15 cellular contexts compared by ENCODE assay signal in genomic region chr10:74994714-74995308, GRCh38.
A peak's percentile ranks its signal among the peaks of the same experiment; 100 is the strongest.
DNase-seq lines count a peak whose midpoint lies in the region; ATAC-seq, FAIRE-seq and TF ChIP-seq lines count a peak whose summit lies in the region.
"Had no signal": no experiment of that assay in that cellular context is flagged by ENCODE, and none has a peak within 500 bp of the region (broad histone marks: within the 10 kb centered on the region; RNA-seq: fewer than 3 reads in every experiment).

No MANE protein-coding gene starts in this region.

- H3K4me3 ChIP-seq in stomach: no peak overlapping the region
- H3K4me3 ChIP-seq: BLaER1 had no signal

- no peaks in the 10 kb centered on the region for H3K27me3 ChIP-seq in stomach
- H3K27me3 ChIP-seq: BLaER1 had no signal

- H3K36me3 ChIP-seq in stomach: peaks cover 4 to 67% (median 42%) of the 10 kb centered on the region in 4 donors

- FAIRE-seq in GM18507 (lab: Jason Lieb, UNC) (peak; percentile 74), islet of Langerhans (lab: Jason Lieb, UNC) (peak; percentile 68)
- FAIRE-seq: HTR-8/SVneo had no signal

- no peak for TF ChIP-seq POLR2A in stomach (IDR thresholded peaks at IDR 0.05)

- ATAC-seq in GM21529 (IDR thresholded peaks at IDR 0.05; ENCODE audit: unreplicated experiment): peak; percentile 78
- peak; percentile 78 for ATAC-seq in HG03565 (IDR thresholded peaks at IDR 0.05; ENCODE audit: unreplicated experiment)
- no peak for ATAC-seq in SK-N-SH treated with all-trans-retinoic acid at 6 μM for 48 hours

- CTCF ChIA-PET in HEK293T (lab: Yijun Ruan, JAX): no interaction called here

- TF ChIP-seq CTCF in stomach (IDR thresholded peaks at IDR 0.05): no peak

- intact Hi-C loops in stomach (cut with DNase I; ENCODE audit: low total_unique reads): no loop called here

- no peak for TF ChIP-seq EP300 in stomach (IDR thresholded peaks at IDR 0.05)

- 40 to 67% (median 49%) methylated on average over 4 of the region's 4 CpGs for WGBS in stomach, 5 donors

- peak overlapping the region in 2 of 5 donors; percentile 9 to 45 for H3K27ac ChIP-seq in stomach
- H3K27ac ChIP-seq: BLaER1, VCaP had no signal

- POLR2A ChIA-PET in HEK293T (lab: Yijun Ruan, JAX): no interaction called here

- no peak for DNase-seq in GM18507 (ENCODE audit: extremely low spot score, insufficient read length, low read depth)
- no peak for DNase-seq in activated T-cell treated with anti-CD3 and anti-CD28 coated beads, Interleukin-2, amount 50 U/mL, for 48 hours
- DNase-seq in HEK293T (ENCODE audit: extremely low spot score): no peak
- DNase-seq in stomach: no peak
- DNase-seq: activated CD8-positive, alpha-beta memory T cell treated with anti-CD3 and anti-CD28 coated beads, Interleukin-2, amount 50 U/mL, for 4 hours; erythroblast; hypothalamus; mammary epithelial cell had no signal

- H3K9me3 ChIP-seq in stomach: no peaks in the 10 kb centered on the region

- H3K4me1 ChIP-seq in stomach: peaks cover 6 to 9% (median 8%) of the 10 kb centered on the region in 4 donors
- H3K4me1 ChIP-seq: BLaER1 had no signal

TF ChIP-seq in SK-N-SH treated with all-trans-retinoic acid at 6 μM for 48 hours, 23 proteins besides CTCF, POLR2A, EP300 and RAD21:
- TF ChIP-seq POU6F1 (CRISPR knock-in tag; IDR thresholded peaks at IDR 0.05; ENCODE audit: borderline replicate concordance, low read depth) (no peak), ISL1 (CRISPR knock-in tag; IDR thresholded peaks at IDR 0.05) (no peak), OSR1 (CRISPR knock-in tag; IDR thresholded peaks at IDR 0.05) (no peak), ZC3H10 (CRISPR knock-in tag; IDR thresholded peaks at IDR 0.05) (no peak)
TF ChIP-seq in SK-N-SH treated with all-trans-retinoic acid at 6 μM for 48 hours: peak in this region for 0.

TF ChIP-seq in HEK293T, 16 proteins besides CTCF, POLR2A, EP300 and RAD21:
- TF ChIP-seq CTBP1 (IDR thresholded peaks at IDR 0.05; ENCODE audit: borderline replicate concordance) (no peak), ZNF384 (IDR thresholded peaks at IDR 0.05) (no peak), ELF4 (IDR thresholded peaks at IDR 0.05) (no peak), PKNOX1 (IDR thresholded peaks at IDR 0.05) (no peak), FOXA1 (IDR thresholded peaks at IDR 0.05) (no peak), SP1 (IDR thresholded peaks at IDR 0.05) (no peak), FOXM1 (IDR thresholded peaks at IDR 0.05; ENCODE audit: borderline replicate concordance) (no peak), BHLHE40 (IDR thresholded peaks at IDR 0.05; ENCODE audit: borderline replicate concordance) (no peak)
